In genomic region chr3:78506038-78506437, GRCh38 we compare ENCODE assay signal across 2 cellular contexts.
TF ChIP-seq lines count a peak whose summit lies in the region.

No MANE protein-coding gene starts in this region.

TF ChIP-seq in WTC11, 78 proteins besides CTCF, POLR2A, EP300 and RAD21 (continued from another document):
- no peak for TF ChIP-seq SMAD3 (CRISPR knock-in tag; IDR thresholded peaks at IDR 0.05; ENCODE audit: borderline replicate concordance)
- TF ChIP-seq, protein P1, sequence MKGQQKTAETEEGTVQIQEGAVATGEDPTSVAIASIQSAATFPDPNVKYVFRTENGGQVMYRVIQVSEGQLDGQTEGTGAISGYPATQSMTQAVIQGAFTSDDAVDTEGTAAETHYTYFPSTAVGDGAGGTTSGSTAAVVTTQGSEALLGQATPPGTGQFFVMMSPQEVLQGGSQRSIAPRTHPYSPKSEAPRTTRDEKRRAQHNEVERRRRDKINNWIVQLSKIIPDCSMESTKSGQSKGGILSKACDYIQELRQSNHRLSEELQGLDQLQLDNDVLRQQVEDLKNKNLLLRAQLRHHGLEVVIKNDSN (CRISPR knock-in tag; IDR thresholded peaks at IDR 0.05): no peak
- no peak for TF ChIP-seq ZNF263 (CRISPR knock-in tag; IDR thresholded peaks at IDR 0.05; ENCODE audit: low read depth)

TF ChIP-seq in HepG2, 621 proteins besides CTCF, POLR2A, EP300 and RAD21 (continued from another document):
- TF ChIP-seq ZNF512B (CRISPR knock-in tag; IDR thresholded peaks at IDR 0.05; ENCODE audit: borderline replicate concordance): no peak
TF ChIP-seq in HepG2: peak in this region for 0.
